ENCODE assay signal across 17 cellular contexts in genomic region chr3:128266453-128266852, GRCh38.
DNase-seq lines count a peak whose midpoint lies in the region; ATAC-seq and TF ChIP-seq lines count a peak whose summit lies in the region.
"Had no signal": no experiment of that assay in that cellular context is flagged by ENCODE, and none has a peak within 500 bp of the region (broad histone marks: within the 10 kb centered on the region; RNA-seq: fewer than 3 reads in every experiment).

No MANE protein-coding gene starts in this region.

- no peaks in the 10 kb centered on the region for H3K27me3 Mint-ChIP-seq in activated T-helper 17 cell treated with anti-CD3 and anti-CD28 coated beads, Interleukin-2, amount 50 U/mL, for 72 hours
- no peaks in the 10 kb centered on the region for H3K27me3 Mint-ChIP-seq in osteocyte (ENCODE audit: unreplicated experiment)
- H3K27me3 Mint-ChIP-seq: natural killer cell treated with Interleukin-12 subunit alpha and Interleukin-12 subunit beta and Interleukin-15 and Interleukin-18, amount 100 ng/mL, for 72 hours had no signal

- no peak for TF ChIP-seq CTCF in osteocyte (IDR thresholded peaks at IDR 0.05)
- no peak for TF ChIP-seq CTCF in transverse colon (IDR thresholded peaks at IDR 0.05)

- no peak for TF ChIP-seq POLR2A in transverse colon (IDR thresholded peaks at IDR 0.05)

- H3K36me3 Mint-ChIP-seq in activated T-helper 17 cell treated with anti-CD3 and anti-CD28 coated beads, Interleukin-2, amount 50 U/mL, for 72 hours (ENCODE audit: low read depth) = peaks cover 14% of the 10 kb centered on the region
- peaks cover 19% of the 10 kb centered on the region for H3K36me3 Mint-ChIP-seq in osteocyte (ENCODE audit: unreplicated experiment)

- no peak for TF ChIP-seq RAD21 in Ishikawa (IDR thresholded peaks at IDR 0.05; ENCODE audit: low read depth)

- DNase-seq in NCI-H2081 (lab: John Stamatoyannopoulos, UW) = peak; percentile 29 to 31
- DNase-seq in NCI-H2081 treated with DMSO at 0.1 percent for 48 hours (lab: John Stamatoyannopoulos, UW) = no peak
- DNase-seq in osteocyte (ENCODE audit: extremely low spot score, unreplicated experiment) = peak; percentile 54
- DNase-seq in transverse colon = no peak
- DNase-seq in NCI-H524 treated with DMSO at 0.1 percent for 48 hours (lab: John Stamatoyannopoulos, UW) = no peak
- DNase-seq in NCI-H226 = no peak
- DNase-seq: foreskin fibroblast; NCI-H1048; stimulated activated CD4-positive, alpha-beta T cell treated with anti-CD3 and anti-CD28 coated beads, Interleukin-2, amount 100 ng/mL, for 48 hours; stomach had no signal

- TF ChIP-seq EP300 in Ishikawa (IDR thresholded peaks at IDR 0.05; ENCODE audit: borderline replicate concordance) (no peak), transverse colon (IDR thresholded peaks at IDR 0.05; ENCODE audit: low read depth) (no peak)

- H3K4me3 ChIP-seq in transverse colon = no peak overlapping the region
- H3K4me3 ChIP-seq: BLaER1 treated with 17β-estradiol and CSF1 and Interleukin-3, amounts not matched to agents 10 nM and 100 nM; skin epidermis; stomach had no signal

- no peaks in the 10 kb centered on the region for H3K9me3 ChIP-seq in transverse colon
- H3K9me3 ChIP-seq: stomach had no signal

- H3K9me3 Mint-ChIP-seq in activated T-helper 17 cell treated with anti-CD3 and anti-CD28 coated beads, Interleukin-2, amount 50 U/mL, for 72 hours = no peaks in the 10 kb centered on the region
- no peaks in the 10 kb centered on the region for H3K9me3 Mint-ChIP-seq in osteocyte (ENCODE audit: unreplicated experiment)
- H3K9me3 Mint-ChIP-seq: activated naive CD4-positive, alpha-beta T cell treated with anti-CD3 and anti-CD28 coated beads, Interleukin-2, amount 50 U/mL, for 72 hours; natural killer cell treated with Interleukin-12 subunit alpha and Interleukin-12 subunit beta and Interleukin-15 and Interleukin-18, amount 100 ng/mL, for 72 hours had no signal

- H3K27me3 ChIP-seq in transverse colon = no peaks in the 10 kb centered on the region
- H3K27me3 ChIP-seq: BLaER1 treated with 17β-estradiol and CSF1 and Interleukin-3, amounts not matched to agents 10 nM and 100 nM; stomach had no signal

- H3K36me3 ChIP-seq in transverse colon = no peaks in the 10 kb centered on the region

- no peak overlapping the region for H3K4me3 Mint-ChIP-seq in activated T-helper 17 cell treated with anti-CD3 and anti-CD28 coated beads, Interleukin-2, amount 50 U/mL, for 72 hours
- H3K4me3 Mint-ChIP-seq in osteocyte (ENCODE audit: unreplicated experiment) = no peak overlapping the region
- H3K4me3 Mint-ChIP-seq: natural killer cell treated with Interleukin-12 subunit alpha and Interleukin-12 subunit beta and Interleukin-15 and Interleukin-18, amount 100 ng/mL, for 72 hours had no signal

- H3K27ac ChIP-seq in transverse colon = no peak overlapping the region
- H3K27ac ChIP-seq: BLaER1 treated with 17β-estradiol and CSF1 and Interleukin-3, amounts not matched to agents 10 nM and 100 nM; KMS-11; skin epidermis; stomach had no signal

- intact Hi-C loops in transverse colon (cut with DNase I; ENCODE audit: low total_unique reads) = no loop called here

- no peaks in the 10 kb centered on the region for H3K4me1 Mint-ChIP-seq in activated T-helper 17 cell treated with anti-CD3 and anti-CD28 coated beads, Interleukin-2, amount 50 U/mL, for 72 hours
- H3K4me1 Mint-ChIP-seq in osteocyte (ENCODE audit: unreplicated experiment) = peaks cover 7% of the 10 kb centered on the region

- in situ Hi-C loops in transverse colon (cut with MboI; ENCODE audit: low pct_ligation_motif_present in 1 of 4, low pct_unique_long_range_greater_than_20kb in 1 of 4, low sequenced_read_pairs in 3 of 4) = no loop called here

- H3K4me1 ChIP-seq in transverse colon = no peaks in the 10 kb centered on the region
- H3K4me1 ChIP-seq: BLaER1 treated with 17β-estradiol and CSF1 and Interleukin-3, amounts not matched to agents 10 nM and 100 nM had no signal

- no peak for ATAC-seq in activated T-helper 17 cell treated with anti-CD3 and anti-CD28 coated beads, Interleukin-2, amount 50 U/mL, for 72 hours (replicated peaks)
- ATAC-seq: activated naive CD4-positive, alpha-beta T cell treated with anti-CD3 and anti-CD28 coated beads, Interleukin-2, amount 50 U/mL, for 72 hours; natural killer cell treated with Interleukin-12 subunit alpha and Interleukin-12 subunit beta and Interleukin-15 and Interleukin-18, amount 100 ng/mL, for 72 hours had no signal

- peak overlapping the region; percentile 59 for H3K27ac Mint-ChIP-seq in activated T-helper 17 cell treated with anti-CD3 and anti-CD28 coated beads, Interleukin-2, amount 50 U/mL, for 72 hours
- no peak overlapping the region for H3K27ac Mint-ChIP-seq in osteocyte (ENCODE audit: unreplicated experiment)
- H3K27ac Mint-ChIP-seq: activated naive CD4-positive, alpha-beta T cell treated with anti-CD3 and anti-CD28 coated beads, Interleukin-2, amount 50 U/mL, for 72 hours had no signal

- WGBS in transverse colon (ENCODE audit: low coverage in 1 of 2), 2 donors = 43% methylated on average over 1 of the region's 1 CpG; no CpG with 5 or more reads in 1 of the 2 donors

TF ChIP-seq in Ishikawa, 13 proteins besides CTCF, POLR2A, EP300 and RAD21:
- TF ChIP-seq NFIC (IDR thresholded peaks at IDR 0.05) (0 out of 2 replicates have a peak, but pooled peaks have one; percentile 11), TAF1 (IDR thresholded peaks at IDR 0.05; ENCODE audit: low read depth) (no peak)

Comparison
In these comparisons a context has a peak if more than half of its experiments do, and no peak if none do; other contexts are left out.
1. DNase-seq: peak in NCI-H2081 (2 of 2) and osteocyte (single experiment); none in NCI-H2081 treated with DMSO at 0.1 percent for 48 hours (single experiment), transverse colon (single experiment), NCI-H524 treated with DMSO at 0.1 percent for 48 hours (single experiment) and NCI-H226 (single experiment).